ENCODE assay signal across 29 cellular contexts in genomic region chr7:129443612-129444011, GRCh38. TPM values are rescaled to one million over a fixed set of nuclear protein-coding genes. Genes with fewer than 3 reads are reported as not detected.
A peak's percentile ranks its signal among the peaks of the same experiment; 100 is the strongest.
DNase-seq lines count a peak whose midpoint lies in the region; TF ChIP-seq lines count a peak whose summit lies in the region.
"Had no signal": no experiment of that assay in that cellular context is flagged by ENCODE, and none has a peak within 500 bp of the region (broad histone marks: within the 10 kb centered on the region; RNA-seq: fewer than 3 reads in every experiment).

No MANE protein-coding gene starts in this region.

- H3K27ac ChIP-seq in BLaER1 treated with 17β-estradiol and CSF1 and Interleukin-3, amounts not matched to agents 10 nM and 100 nM = no peak overlapping the region
- peak overlapping the region; percentile 49 for H3K27ac ChIP-seq in WERI-Rb-1
- H3K27ac ChIP-seq in H9 (ENCODE audit: insufficient read length, low read depth, low read length) = no peak overlapping the region
- H3K27ac ChIP-seq: breast epithelium, parathyroid adenoma, skin epidermis had no signal

- H2BK20ac ChIP-seq in H9 (ENCODE audit: low read depth, low read length, poor library complexity, severe bottlenecking) = no peak overlapping the region

- no peaks in the 10 kb centered on the region for H3K27me3 Mint-ChIP-seq in H9 (ENCODE audit: low read depth)
- no peaks in the 10 kb centered on the region for H3K27me3 Mint-ChIP-seq in activated naive CD8-positive, alpha-beta T cell treated with anti-CD3 and anti-CD28 coated beads for 36 hours
- H3K27me3 Mint-ChIP-seq: activated B cell treated with CpG ODN at 0.5 μM for 24 hours; activated naive CD8-positive, alpha-beta T cell treated with anti-CD3 and anti-CD28 coated beads, Interleukin-2, amount 50 U/mL, for 24 hours had no signal

- no peak overlapping the region for H3K14ac ChIP-seq in H9 (ENCODE audit: insufficient read depth, low read length)

- peaks cover 6 to 19% (median 6%) of the 10 kb centered on the region in 10 experiments; a peak in 16 of 20 replicates for H3K4me1 ChIP-seq in BLaER1 treated with 17β-estradiol and CSF1 and Interleukin-3, amounts not matched to agents 10 nM and 100 nM
- H3K4me1 ChIP-seq in H9 (ENCODE audit: insufficient read depth, low read length) = no peaks in the 10 kb centered on the region
- H3K4me1 ChIP-seq: breast epithelium, parathyroid adenoma had no signal

- H2BK15ac ChIP-seq in H9 (ENCODE audit: low read depth, low read length) = no peak overlapping the region

- H3K4me2 ChIP-seq in BLaER1 treated with 17β-estradiol and CSF1 and Interleukin-3, amounts not matched to agents 10 nM and 100 nM = peak overlapping the region in 9 of 11 experiments; percentile 17 to 41 (median 28); a peak in 10 of 22 replicates
- H3K4me2 ChIP-seq in H9 (ENCODE audit: insufficient read depth, insufficient read length, low read length) = no peak overlapping the region

- H4K91ac ChIP-seq in H9 (ENCODE audit: insufficient read length, low read depth, low read length) = no peak overlapping the region

- no peak overlapping the region for H3K9ac ChIP-seq in BLaER1 treated with 17β-estradiol and CSF1 and Interleukin-3, amounts not matched to agents 10 nM and 100 nM
- no peak overlapping the region for H3K9ac ChIP-seq in H9 (ENCODE audit: extremely low read depth, insufficient read length, low read length)
- H3K9ac ChIP-seq: parathyroid adenoma had no signal

- H2AFZ ChIP-seq in H9 (ENCODE audit: low read length) = no peak overlapping the region
- H2AFZ ChIP-seq: parathyroid adenoma had no signal

- DNase-seq in WERI-Rb-1 (peak; percentile 62), fibroblast of the aortic adventitia (ENCODE audit: low read depth) (peak; percentile 41), occipital lobe (lab: John Stamatoyannopoulos, UW) (peak; percentile 18), H9 (no peak)
- DNase-seq in activated CD8-positive, alpha-beta memory T cell treated with anti-CD3 and anti-CD28 coated beads, Interleukin-2, amount 50 U/mL, for 48 hours = no peak
- no peak for DNase-seq in activated naive CD8-positive, alpha-beta T cell treated with anti-CD3 and anti-CD28 coated beads for 36 hours
- DNase-seq: activated B cell treated with CpG ODN at 0.5 μM for 24 hours; activated CD8-positive, alpha-beta T cell treated with anti-CD3 and anti-CD28 coated beads, Interleukin-2, amount 10 ng/mL, durations not matched to agents 7 days and 5 days; activated naive CD8-positive, alpha-beta T cell treated with anti-CD3 and anti-CD28 coated beads, Interleukin-2, amount 50 U/mL, for 24 hours; activated T-cell treated with anti-CD3 and anti-CD28 coated beads, Interleukin-2, amount 50 U/mL, for 4 hours; CD4-positive, alpha-beta memory T cell; DMS53; GOT3; mesenchymal stem cell; naive thymus-derived CD4-positive, alpha-beta T cell; NCI-H1694 treated with DMSO at 0.1 percent for 48 hours; NCI-H2227 treated with DMSO at 0.1 percent for 48 hours; NCI-H774; PC-3; SIG-M5; stimulated activated CD4-positive, alpha-beta T cell treated with anti-CD3 and anti-CD28 coated beads, Interleukin-2, amount 100 ng/mL, for 24 hours; stimulated activated naive CD4-positive, alpha-beta T cell had no signal

- no peak overlapping the region for H2AK5ac ChIP-seq in H9 (ENCODE audit: insufficient read length, low read length)

- H3K27me3 ChIP-seq in BLaER1 treated with 17β-estradiol and CSF1 and Interleukin-3, amounts not matched to agents 10 nM and 100 nM = no peaks in the 10 kb centered on the region
- no peaks in the 10 kb centered on the region for H3K27me3 ChIP-seq in WERI-Rb-1 (ENCODE audit: insufficient read depth, low read depth, severe bottlenecking)
- H3K27me3 ChIP-seq in H9 (ENCODE audit: insufficient read depth, low read length) = no peaks in the 10 kb centered on the region
- H3K27me3 ChIP-seq: breast epithelium had no signal

- H3K4me3 Mint-ChIP-seq in H9 = no peak overlapping the region
- no peak overlapping the region for H3K4me3 Mint-ChIP-seq in activated naive CD8-positive, alpha-beta T cell treated with anti-CD3 and anti-CD28 coated beads for 36 hours
- H3K4me3 Mint-ChIP-seq: activated B cell treated with CpG ODN at 0.5 μM for 24 hours; activated CD8-positive, alpha-beta T cell treated with anti-CD3 and anti-CD28 coated beads, Interleukin-2, amount 10 ng/mL, durations not matched to agents 7 days and 5 days; activated naive CD8-positive, alpha-beta T cell treated with anti-CD3 and anti-CD28 coated beads, Interleukin-2, amount 50 U/mL, for 24 hours; activated T-cell treated with anti-CD3 and anti-CD28 coated beads, Interleukin-2, amount 50 U/mL, for 4 hours; CD4-positive, alpha-beta memory T cell; naive thymus-derived CD4-positive, alpha-beta T cell had no signal

- H4K8ac ChIP-seq in H9 (replicated peaks; ENCODE audit: insufficient read length, low read depth, low read length) = no peak overlapping the region

- H3K79me1 ChIP-seq in H9 (ENCODE audit: insufficient read depth, low read depth, low read length, poor library complexity, severe bottlenecking) = no peaks in the 10 kb centered on the region

- H3K27ac Mint-ChIP-seq in H9 = peak overlapping the region in 1 of 3 experiments; percentile 50; a peak in 2 of 7 replicates
- H3K27ac Mint-ChIP-seq in activated naive CD8-positive, alpha-beta T cell treated with anti-CD3 and anti-CD28 coated beads for 36 hours = no peak overlapping the region
- H3K27ac Mint-ChIP-seq: activated B cell treated with CpG ODN at 0.5 μM for 24 hours; activated CD8-positive, alpha-beta T cell treated with anti-CD3 and anti-CD28 coated beads, Interleukin-2, amount 10 ng/mL, durations not matched to agents 7 days and 5 days; activated naive CD8-positive, alpha-beta T cell treated with anti-CD3 and anti-CD28 coated beads, Interleukin-2, amount 50 U/mL, for 24 hours; CD4-positive, alpha-beta memory T cell; naive thymus-derived CD4-positive, alpha-beta T cell had no signal

- H3K79me2 ChIP-seq in H9 (ENCODE audit: insufficient read depth, low read length) = no peaks in the 10 kb centered on the region
- H3K79me2 ChIP-seq: parathyroid adenoma had no signal

- no peak overlapping the region for H2BK12ac ChIP-seq in H9 (ENCODE audit: insufficient read length, low read depth, low read length)

- H3K23ac ChIP-seq in H9 (ENCODE audit: insufficient read length, low read depth, low read length) = no peak overlapping the region

- H3K4me1 Mint-ChIP-seq in H9 = peaks cover 0 to 6% of the 10 kb centered on the region in 2 experiments; a peak in 1 of 4 replicates
- peaks cover 16% of the 10 kb centered on the region for H3K4me1 Mint-ChIP-seq in activated naive CD8-positive, alpha-beta T cell treated with anti-CD3 and anti-CD28 coated beads for 36 hours
- H3K4me1 Mint-ChIP-seq: activated B cell treated with CpG ODN at 0.5 μM for 24 hours; CD4-positive, alpha-beta memory T cell had no signal

- WGBS in H9 (ENCODE audit: extremely low coverage, insufficient read length, low lambda C conversion rate) = no CpG with 5 or more reads among the region's 2 CpGs

- H2BK120ac ChIP-seq in H9 (ENCODE audit: low read depth, low read length, poor library complexity, severe bottlenecking) = no peak overlapping the region

- H2BK5ac ChIP-seq in H9 (ENCODE audit: insufficient read length, low read length) = no peak overlapping the region

- H3K23me2 ChIP-seq in H9 (ENCODE audit: insufficient read length, low read depth, low read length, poor library complexity, severe bottlenecking) = no peaks in the 10 kb centered on the region

- no peak overlapping the region for H3K56ac ChIP-seq in H9 (ENCODE audit: insufficient read length, low read depth, low read length)

- no peak overlapping the region for H3K4ac ChIP-seq in H9 (ENCODE audit: low read depth, low read length)

- no peak overlapping the region for H4K5ac ChIP-seq in H9 (ENCODE audit: insufficient read length, low read depth, low read length)

- no peak overlapping the region for H3K4me3 ChIP-seq in BLaER1 treated with 17β-estradiol and CSF1 and Interleukin-3, amounts not matched to agents 10 nM and 100 nM
- H3K4me3 ChIP-seq in WERI-Rb-1 (ENCODE audit: low read depth, low read length) (no peak overlapping the region), fibroblast of the aortic adventitia (ENCODE audit: low read depth, low read length) (no peak overlapping the region)
- H3K4me3 ChIP-seq: breast epithelium, GM12878, skin epidermis had no signal

- peaks cover 8 to 17% (median 12%) of the 10 kb centered on the region in 11 experiments for H3K9me3 ChIP-seq in BLaER1 treated with 17β-estradiol and CSF1 and Interleukin-3, amounts not matched to agents 10 nM and 100 nM (replicated peaks in 1 of 11)
- H3K9me3 ChIP-seq in WERI-Rb-1 (ENCODE audit: severe bottlenecking) (peaks cover 6% of the 10 kb centered on the region), H9 (ENCODE audit: control insufficient read depth, low read depth, low read length) (no peaks in the 10 kb centered on the region)

- H4K20me1 ChIP-seq in BLaER1 treated with 17β-estradiol and CSF1 and Interleukin-3, amounts not matched to agents 10 nM and 100 nM = no peaks in the 10 kb centered on the region
- no peaks in the 10 kb centered on the region for H4K20me1 ChIP-seq in H9 (ENCODE audit: control insufficient read depth, insufficient read depth, insufficient read length)

- peaks cover 0 to 7% (median 0%) of the 10 kb centered on the region in 11 experiments; a peak in 2 of 22 replicates for H3K36me3 ChIP-seq in BLaER1 treated with 17β-estradiol and CSF1 and Interleukin-3, amounts not matched to agents 10 nM and 100 nM
- H3K36me3 ChIP-seq in WERI-Rb-1 = peaks cover 61% of the 10 kb centered on the region
- H3K36me3 ChIP-seq: breast epithelium had no signal

- no peak overlapping the region for H3T11ph ChIP-seq in H9 (ENCODE audit: low read length)

- H3K36me3 Mint-ChIP-seq in H9 (ENCODE audit: insufficient read depth in 1 of 3, low read depth in 3 of 3) = peaks cover 32 to 55% (median 42%) of the 10 kb centered on the region in 3 experiments
- H3K36me3 Mint-ChIP-seq in activated naive CD8-positive, alpha-beta T cell treated with anti-CD3 and anti-CD28 coated beads for 36 hours = peaks cover 38% of the 10 kb centered on the region
- H3K36me3 Mint-ChIP-seq: CD4-positive, alpha-beta memory T cell had no signal

- peaks cover 3% of the 10 kb centered on the region in 2 experiments; a peak in 3 of 5 replicates for H3K9me3 Mint-ChIP-seq in H9
- H3K9me3 Mint-ChIP-seq in activated naive CD8-positive, alpha-beta T cell treated with anti-CD3 and anti-CD28 coated beads for 36 hours = peaks cover 3% of the 10 kb centered on the region
- H3K9me3 Mint-ChIP-seq: activated T-cell treated with anti-CD3 and anti-CD28 coated beads, Interleukin-2, amount 50 U/mL, for 4 hours had no signal

- H3K18ac ChIP-seq in H9 (ENCODE audit: insufficient read length, low read depth, low read length) = no peak overlapping the region

- TF ChIP-seq CTCF in WERI-Rb-1 (IDR thresholded peaks at IDR 0.05; ENCODE audit: low read depth, low read length) (no peak), fibroblast of the aortic adventitia (IDR thresholded peaks at IDR 0.05; ENCODE audit: insufficient read depth, low read length) (no peak), H9 (conservative IDR thresholded peaks at IDR 0.05) (no peak)

RNA-seq across cellular contexts. Expression of gene STRIP2, which starts 9.4 kb away (rescaled TPM):
- total RNA-seq in fibroblast of the aortic adventitia (ENCODE audit: low replicate concordance) = 2.5 and 6.9 TPM in 2 replicates
- total RNA-seq in occipital lobe = 0.94 TPM
- 8.1 and 9.9 TPM in 2 replicates for total RNA-seq in H9 (2021)
- total RNA-seq in activated naive CD8-positive, alpha-beta T cell treated with anti-CD3 and anti-CD28 coated beads for 36 hours = 1 to 10 TPM; 6.9 to 7.9 TPM

RNA-seq across cellular contexts. Expression of gene SMKR1, which starts 58.7 kb away (rescaled TPM):
- total RNA-seq in fibroblast of the aortic adventitia (ENCODE audit: low replicate concordance) = 0.65 and 0.72 TPM in 2 replicates
- total RNA-seq in occipital lobe = 2.3 TPM
- total RNA-seq in H9 (2021) = 0.35 and 0.87 TPM in 2 replicates
- 1 to 10 TPM; 4.1 to 6.1 TPM for total RNA-seq in activated naive CD8-positive, alpha-beta T cell treated with anti-CD3 and anti-CD28 coated beads for 36 hours
- total RNA-seq: breast epithelium, epithelial cell of proximal tubule, kidney epithelial cell had no signal

Comparison
In these comparisons a context has a peak if more than half of its experiments do, and no peak if none do; other contexts are left out.
1. DNase-seq: peak in WERI-Rb-1 (single experiment), fibroblast of the aortic adventitia (single experiment) and occipital lobe (single experiment); none in H9 (single experiment), activated CD8-positive, alpha-beta memory T cell treated with anti-CD3 and anti-CD28 coated beads, Interleukin-2, amount 50 U/mL, for 48 hours (single experiment) and activated naive CD8-positive, alpha-beta T cell treated with anti-CD3 and anti-CD28 coated beads for 36 hours (single experiment).